In genomic region chr4:35872273-35872672, GRCh38 we compare ENCODE assay signal across 1 cellular context.
TF ChIP-seq lines count a peak whose summit lies in the region.

No MANE protein-coding gene starts in this region.

TF ChIP-seq in GM23338, 12 proteins besides CTCF, POLR2A, EP300 and RAD21 (continued from another document):
- TF ChIP-seq STAT1 (IDR thresholded peaks at IDR 0.05; ENCODE audit: unreplicated experiment) = no peak
